ENCODE assay signal across 8 cellular contexts in genomic region chrX:79366556-79366887, GRCh38.
DNase-seq lines count a peak whose midpoint lies in the region; ATAC-seq and TF ChIP-seq lines count a peak whose summit lies in the region.

No MANE protein-coding gene starts in this region.

- peaks cover 6% of the 10 kb centered on the region for H3K4me1 ChIP-seq in KMS-11 (ENCODE audit: low read depth, poor library complexity, severe bottlenecking)

- ATAC-seq in GM19463 (IDR thresholded peaks at IDR 0.05; ENCODE audit: unreplicated experiment) = peak; percentile 11
- ATAC-seq in GM19467 (IDR thresholded peaks at IDR 0.05; ENCODE audit: unreplicated experiment) = no peak
- no peak for ATAC-seq in GM21737 (IDR thresholded peaks at IDR 0.05; ENCODE audit: unreplicated experiment)

- peak overlapping the region; percentile 74 for H2AFZ ChIP-seq in KMS-11 (ENCODE audit: low read depth)

- DNase-seq in erythroblast (lab: John Stamatoyannopoulos, UW) = peak; percentile 15 to 31
- DNase-seq in DMS79 treated with DMSO at 0.1 percent for 48 hours (lab: John Stamatoyannopoulos, UW) = no peak
- DNase-seq in ecto neural progenitor cell (ENCODE audit: low spot score) = no peak

- H3K4me3 ChIP-seq in KMS-11 (IDR thresholded peaks at IDR 0.05; ENCODE audit: insufficient read depth, low read depth, low read length) (no peak overlapping the region), skin epidermis (peak overlapping the region; percentile 13 to 48 (median 38))

- no peaks in the 10 kb centered on the region for H4K20me1 ChIP-seq in KMS-11 (ENCODE audit: insufficient read depth)

- peak overlapping the region; percentile 57 for H3K4me2 ChIP-seq in KMS-11

- no peaks in the 10 kb centered on the region for H3K27me3 ChIP-seq in KMS-11 (ENCODE audit: insufficient read depth, low read depth)

- peaks cover 42% of the 10 kb centered on the region; the same call in 1 of the 2 replicates for H3K79me2 ChIP-seq in KMS-11 (ENCODE audit: insufficient read depth, low read depth)

- no peak for TF ChIP-seq CTCF in KMS-11 (conservative IDR thresholded peaks at IDR 0.05; ENCODE audit: low read depth, low read length)

- peak overlapping the region; percentile 68 for H3K27ac ChIP-seq in KMS-11
- H3K27ac ChIP-seq in skin epidermis = peak overlapping the region in 18 of 21 experiments; percentile 6 to 86 (median 63)

- TF ChIP-seq POLR2A in erythroblast (IDR thresholded peaks at IDR 0.05; ENCODE audit: low read length) = no peak

- peak overlapping the region; percentile 63; the same call in 1 of the 2 replicates for H3K9ac ChIP-seq in KMS-11

- no peaks in the 10 kb centered on the region for H3K36me3 ChIP-seq in KMS-11 (ENCODE audit: insufficient read depth)

Comparison
In these comparisons a context has a peak if more than half of its experiments do, and no peak if none do; other contexts are left out.
1. DNase-seq: peak in erythroblast (2 of 2); none in DMS79 treated with DMSO at 0.1 percent for 48 hours (single experiment) and ecto neural progenitor cell (single experiment).